Comparison of ENCODE assay signal across 10 cellular contexts in genomic region chr3:3745693-3746092, GRCh38. TPM values are rescaled to one million over a fixed set of nuclear protein-coding genes. Genes with fewer than 3 reads are reported as not detected.
DNase-seq lines count a peak whose midpoint lies in the region; ATAC-seq and TF ChIP-seq lines count a peak whose summit lies in the region.
"Had no signal": no experiment of that assay in that cellular context is flagged by ENCODE, and none has a peak within 500 bp of the region (broad histone marks: within the 10 kb centered on the region; RNA-seq: fewer than 3 reads in every experiment).

No MANE protein-coding gene starts in this region.

- BruUV-seq in Calu3 (replicated peaks; lab: Mats Ljungman, UMichigan) = no TSS peak

- no peaks in the 10 kb centered on the region for H3K27me3 Mint-ChIP-seq in stimulated activated memory B cell treated with anti-CD40 and anti-IgM and Interleukin-4, amounts not matched to agents 10 μg/mL and 1 μg/mL and 100 μg/mL, for 72 hours
- H3K27me3 Mint-ChIP-seq in Calu3 (ENCODE audit: unreplicated experiment) = no peaks in the 10 kb centered on the region

- DNase-seq in GF-D8 (lab: John Stamatoyannopoulos, UW) (peak; percentile 4), NOMO-1 (lab: John Stamatoyannopoulos, UW; ENCODE audit: unreplicated experiment in 2 of 2) (peak; percentile 35 to 52), SKM-1 treated with dmso at 0.1 percent for 144 hours (lab: John Stamatoyannopoulos, UW; ENCODE audit: unreplicated experiment) (peak; percentile 68), NCI-H748 (lab: John Stamatoyannopoulos, UW; ENCODE audit: unreplicated experiment) (no peak), Calu3 (no peak), NCI-H526 (lab: John Stamatoyannopoulos, UW) (no peak)
- DNase-seq: DMS 273 treated with DMSO at 0.1 percent for 48 hours had no signal

- peak overlapping the region; percentile 45 for H3K27ac Mint-ChIP-seq in stimulated activated memory B cell treated with anti-CD40 and anti-IgM and Interleukin-4, amounts not matched to agents 10 μg/mL and 1 μg/mL and 100 μg/mL, for 72 hours
- H3K27ac Mint-ChIP-seq in Calu3 (ENCODE audit: unreplicated experiment) = no peak overlapping the region

- ATAC-seq in stimulated activated memory B cell treated with anti-CD40 and anti-IgM and Interleukin-4, amounts not matched to agents 10 μg/mL and 1 μg/mL and 100 μg/mL, for 72 hours = no peak
- ATAC-seq: HepG2 had no signal

- TF ChIP-seq CTCF in Calu3 (IDR thresholded peaks at IDR 0.05; ENCODE audit: unreplicated experiment) = no peak

- H3K36me3 Mint-ChIP-seq in stimulated activated memory B cell treated with anti-CD40 and anti-IgM and Interleukin-4, amounts not matched to agents 10 μg/mL and 1 μg/mL and 100 μg/mL, for 72 hours = no peaks in the 10 kb centered on the region
- no peaks in the 10 kb centered on the region for H3K36me3 Mint-ChIP-seq in Calu3 (ENCODE audit: insufficient read depth, unreplicated experiment)

- H3K9me3 Mint-ChIP-seq in stimulated activated memory B cell treated with anti-CD40 and anti-IgM and Interleukin-4, amounts not matched to agents 10 μg/mL and 1 μg/mL and 100 μg/mL, for 72 hours = no peaks in the 10 kb centered on the region
- no peaks in the 10 kb centered on the region for H3K9me3 Mint-ChIP-seq in Calu3 (ENCODE audit: low read depth, unreplicated experiment)

- intact Hi-C loops in Calu3 (cut with micrococcal nuclease; ENCODE audit: unreplicated experiment) = loop anchor here (10.0 kb wide), 1 partner anchor 249 kb away; no protein-coding TSS in a partner anchor

- peaks cover 37% of the 10 kb centered on the region for H3K4me1 Mint-ChIP-seq in stimulated activated memory B cell treated with anti-CD40 and anti-IgM and Interleukin-4, amounts not matched to agents 10 μg/mL and 1 μg/mL and 100 μg/mL, for 72 hours
- H3K4me1 Mint-ChIP-seq in Calu3 (ENCODE audit: low read depth, unreplicated experiment) = no peaks in the 10 kb centered on the region

- no peak overlapping the region for H3K4me3 Mint-ChIP-seq in stimulated activated memory B cell treated with anti-CD40 and anti-IgM and Interleukin-4, amounts not matched to agents 10 μg/mL and 1 μg/mL and 100 μg/mL, for 72 hours
- no peak overlapping the region for H3K4me3 Mint-ChIP-seq in Calu3 (ENCODE audit: low read depth, unreplicated experiment)

- CTCF ChIA-PET in Calu3 (lab: Charles Lee) = no interaction called here

RNA-seq across cellular contexts. Expression of gene LRRN1, which starts 53.5 kb away (rescaled TPM):
- 12.6 and 22.1 TPM in 2 replicates for total RNA-seq in Calu3 (2022)
- total RNA-seq: G401, HepG2 had no signal

Comparison
In these comparisons a context has a peak if more than half of its experiments do, and no peak if none do; other contexts are left out.
1. DNase-seq: peak in GF-D8 (single experiment), NOMO-1 (2 of 2) and SKM-1 treated with dmso at 0.1 percent for 144 hours (single experiment); none in NCI-H748 (single experiment), Calu3 (single experiment) and NCI-H526 (0 of 2).